Comparison of ENCODE assay signal across 8 cellular contexts in the genomic region with DNA sequence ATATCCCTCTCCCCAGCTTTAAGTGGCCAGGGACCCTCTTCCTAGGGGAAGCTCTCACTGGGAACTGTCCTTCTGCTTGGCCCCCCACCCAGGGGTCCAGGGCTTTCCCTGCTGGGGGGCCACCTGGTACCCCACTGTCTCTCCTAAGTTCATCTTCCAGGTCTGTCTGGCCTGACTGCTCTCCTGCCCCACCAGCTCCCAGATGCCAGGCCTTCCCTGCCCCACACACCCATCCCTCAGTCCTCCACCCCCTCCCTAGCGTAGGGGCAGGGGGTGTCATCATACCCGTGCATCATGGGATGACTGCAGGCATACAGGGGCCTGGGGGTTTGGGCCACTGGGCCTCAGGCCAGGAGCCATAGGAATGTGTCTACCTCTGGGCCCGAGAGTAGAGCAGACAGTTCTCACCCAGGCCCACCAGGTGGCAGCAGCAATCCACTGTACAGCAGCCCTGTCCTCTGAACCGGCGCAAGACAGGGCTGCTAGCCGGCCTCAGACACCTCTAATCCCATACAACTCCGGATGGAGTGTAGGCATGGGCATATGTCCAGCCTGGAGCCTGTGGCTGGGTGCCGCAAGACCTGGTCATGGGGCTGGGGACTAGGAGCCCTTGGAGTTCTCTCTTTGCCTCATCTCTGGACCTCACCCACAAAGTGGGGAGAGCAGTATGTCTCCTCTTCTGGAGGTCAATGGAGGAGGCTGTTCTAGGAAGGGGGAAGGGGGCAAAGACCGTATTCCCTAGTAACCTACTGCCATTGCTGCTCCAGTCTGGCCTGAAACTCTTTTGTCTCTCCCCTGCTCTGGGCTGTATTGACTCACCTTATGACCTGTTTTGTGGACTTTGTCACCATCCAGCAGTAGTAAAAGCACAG.
DNase-seq lines count a peak whose midpoint lies in the region; ATAC-seq lines count a peak whose summit lies in the region.

No MANE protein-coding gene starts in this region.

- H3K9ac ChIP-seq in mucosa of rectum (ENCODE audit: low read depth in 1 of 2, low read length in 2 of 2), result peak overlapping the region; percentile 1 to 9

- ATAC-seq in GM19324 (IDR thresholded peaks at IDR 0.05; ENCODE audit: low FRiP score, unreplicated experiment), result peak; percentile 68
- ATAC-seq in HG03460 (IDR thresholded peaks at IDR 0.05; ENCODE audit: unreplicated experiment), result peak; percentile 67

- H3K27me3 ChIP-seq in mucosa of rectum (ENCODE audit: control insufficient read depth in 2 of 2, insufficient read depth in 2 of 2, low read length in 2 of 2), result peaks cover 0 to 2% of the 10 kb centered on the region in 2 donors

- DNase-seq in CD1c-positive myeloid dendritic cell (ENCODE audit: extremely low spot score) (peak; percentile 86), NOMO-1 treated with dmso at 0.1 percent for 144 hours (lab: John Stamatoyannopoulos, UW; ENCODE audit: unreplicated experiment) (peak; percentile 48), epidermal melanocyte (ENCODE audit: insufficient read length, low spot score) (peak; percentile 60)
- peak; percentile 46 to 75 (median 51) for DNase-seq in activated CD8-positive, alpha-beta memory T cell treated with anti-CD3 and anti-CD28 coated beads for 48 hours (ENCODE audit: low read depth in 2 of 3, low spot score in 2 of 3)
- peak; percentile 89 for DNase-seq in stimulated activated CD8-positive, alpha-beta memory T cell treated with anti-CD3 and anti-CD28 coated beads, Interleukin-4, amount 100 ng/mL, for 48 hours

- H3K4me1 ChIP-seq in mucosa of rectum (ENCODE audit: control insufficient read depth in 2 of 2, insufficient read depth in 2 of 2, low read length in 2 of 2), result peaks cover 9 to 14% of the 10 kb centered on the region in 2 donors

- H3K36me3 ChIP-seq in mucosa of rectum (ENCODE audit: control insufficient read depth in 2 of 2, insufficient read depth in 2 of 2, low read length in 2 of 2), result no peaks in the 10 kb centered on the region

- H3K9me3 ChIP-seq in mucosa of rectum (ENCODE audit: control insufficient read depth in 2 of 2, low read length in 2 of 2), result no peaks in the 10 kb centered on the region

- peak overlapping the region; percentile 7 to 23 for H3K4me3 ChIP-seq in mucosa of rectum (ENCODE audit: low read length in 2 of 2)

- H3K27ac ChIP-seq in mucosa of rectum (ENCODE audit: low read depth in 2 of 2, low read length in 2 of 2), result no peak overlapping the region
